ENCODE assay signal across 8 cellular contexts in genomic region chr2:68157402-68158133, GRCh38. TPM values are rescaled to one million over a fixed set of nuclear protein-coding genes. Genes with fewer than 3 reads are reported as not detected.
DNase-seq lines count a peak whose midpoint lies in the region; ATAC-seq, FAIRE-seq and TF ChIP-seq lines count a peak whose summit lies in the region.

Gene PNO1 (plus strand): TSS chr2:68157888. CDS start chr2:68157935, 47 bp downstream.

- peak within 1 kb of the TSS; percentile 95 to 99 for H3K4me3 Mint-ChIP-seq in activated T-cell treated with anti-CD3 and anti-CD28 coated beads, Interleukin-2, amount 50 U/mL, for 72 hours

- H3K27me3 ChIP-seq in esophagus muscularis mucosa, result no peaks in the 10 kb centered on the region
- no peaks in the 10 kb centered on the region for H3K27me3 ChIP-seq in muscle layer of duodenum (ENCODE audit: low read depth, low read length)

- H3K4me1 ChIP-seq in esophagus muscularis mucosa, result peaks cover 27 to 47% (median 38%) of the 10 kb centered on the region in 4 donors
- peaks cover 22 to 27% of the 10 kb centered on the region in 2 donors for H3K4me1 ChIP-seq in muscle layer of duodenum (ENCODE audit: control insufficient read depth in 1 of 2, insufficient read depth in 2 of 2, low read length in 2 of 2)

- peak; percentile 92 for ATAC-seq in GM21786 (IDR thresholded peaks at IDR 0.05; ENCODE audit: unreplicated experiment)
- peak; percentile 95 to 96 for ATAC-seq in activated T-cell treated with anti-CD3 and anti-CD28 coated beads, Interleukin-2, amount 50 U/mL, for 72 hours (replicated peaks in 1 of 2)

- no peaks in the 10 kb centered on the region for H3K9me3 ChIP-seq in KOPT-K1 (ENCODE audit: insufficient read depth, low read length, poor library complexity, severe bottlenecking)
- H3K9me3 ChIP-seq in esophagus muscularis mucosa, result no peaks in the 10 kb centered on the region
- H3K9me3 ChIP-seq in muscle layer of duodenum (ENCODE audit: control insufficient read depth in 1 of 2, low read length in 2 of 2), result no peaks in the 10 kb centered on the region

- H3K36me3 Mint-ChIP-seq in activated T-cell treated with anti-CD3 and anti-CD28 coated beads, Interleukin-2, amount 50 U/mL, for 72 hours (ENCODE audit: insufficient read depth in 2 of 2), result peaks cover 5 to 15% of the 10 kb centered on the region in 2 donors

- H3K36me3 ChIP-seq in KOPT-K1 (ENCODE audit: insufficient read depth, low read length) (peaks cover 27% of the 10 kb centered on the region), esophagus muscularis mucosa (peaks cover 8 to 32% (median 19%) of the 10 kb centered on the region in 4 donors), muscle layer of duodenum (ENCODE audit: control insufficient read depth in 1 of 2, insufficient read depth in 2 of 2, low read length in 2 of 2) (peaks cover 11 to 16% of the 10 kb centered on the region in 2 donors)

- under 1% methylated on average over 39 of the region's 44 CpGs for WGBS in esophagus muscularis mucosa

- TF ChIP-seq EP300 in esophagus muscularis mucosa (IDR thresholded peaks at IDR 0.05), result no peak

- H3K27ac ChIP-seq in KOPT-K1 (ENCODE audit: low read depth, low read length, poor library complexity, severe bottlenecking) (peak within 1 kb of the TSS; percentile 90), esophagus muscularis mucosa (replicated peaks in 1 of 4) (peak within 1 kb of the TSS; percentile 83 to 94 (median 88)), muscle layer of duodenum (ENCODE audit: low read length) (peak within 1 kb of the TSS; percentile 98)

- no peak for TF ChIP-seq POLR2A in esophagus muscularis mucosa (IDR thresholded peaks at IDR 0.05; ENCODE audit: low read depth)

- peak within 1 kb of the TSS; percentile 98 for H3K27ac Mint-ChIP-seq in activated T-cell treated with anti-CD3 and anti-CD28 coated beads, Interleukin-2, amount 50 U/mL, for 72 hours

- H3K4me3 ChIP-seq in esophagus muscularis mucosa (peak within 1 kb of the TSS; percentile 83 to 98 (median 92)), muscle layer of duodenum (ENCODE audit: low read depth in 1 of 2, low read length in 2 of 2) (peak within 1 kb of the TSS; percentile 95 to 100)

- FAIRE-seq in RCC 7860 (lab: Jason Lieb, UNC), result peak; percentile 62

- intact Hi-C loops in esophagus muscularis mucosa (cut with DNase I), result loop anchor here (2.0 kb wide), 1 partner anchor 95 kb away; the partner anchor contains the start of gene PPP3R1

- H3K4me1 Mint-ChIP-seq in activated T-cell treated with anti-CD3 and anti-CD28 coated beads, Interleukin-2, amount 50 U/mL, for 72 hours (ENCODE audit: low read depth), result peaks cover 56% of the 10 kb centered on the region

- no peaks in the 10 kb centered on the region for H3K9me3 Mint-ChIP-seq in activated T-cell treated with anti-CD3 and anti-CD28 coated beads, Interleukin-2, amount 50 U/mL, for 72 hours

- peak in 1 of 3 experiments; percentile 21 for TF ChIP-seq CTCF in esophagus muscularis mucosa (IDR thresholded peaks at IDR 0.05)

- DNase-seq in DMS79 (lab: John Stamatoyannopoulos, UW) (peak; percentile 90), RCC 7860 (ENCODE audit: low spot score) (peak; percentile 83), esophagus muscularis mucosa (ENCODE audit: extremely low spot score) (peak; percentile 99)
- peak; percentile 97 for DNase-seq in activated T-cell treated with anti-CD3 and anti-CD28 coated beads, Interleukin-2, amount 50 U/mL, for 72 hours
- peak; percentile 94 to 96 for DNase-seq in stimulated activated CD8-positive, alpha-beta memory T cell treated with anti-CD3 and anti-CD28 coated beads, Interleukin-7, amount 100 ng/mL, for 4 hours (ENCODE audit: low read depth in 2 of 2)

- H3K27me3 Mint-ChIP-seq in activated T-cell treated with anti-CD3 and anti-CD28 coated beads, Interleukin-2, amount 50 U/mL, for 72 hours (ENCODE audit: low read depth), result no peaks in the 10 kb centered on the region

RNA-seq across cellular contexts. Expression of gene PNO1, which starts in this region (rescaled TPM):
- 10 to 100 TPM; 12.5 to 18.9 TPM for total RNA-seq in activated T-cell treated with anti-CD3 and anti-CD28 coated beads, Interleukin-2, amount 50 U/mL, for 72 hours
- total RNA-seq in esophagus muscularis mucosa, result 10 to 100 TPM; 16.6 to 27.3 (median 22.2) TPM

Comparison
In these comparisons a context has a peak if more than half of its experiments do, and no peak if none do; other contexts are left out.
1. Peak in every context shown above with its lines: DNase-seq, ATAC-seq, H3K4me3 ChIP-seq and H3K27ac ChIP-seq.